ENCODE assay signal across 2 cellular contexts in genomic region chrX:119391279-119391678, GRCh38.
A peak's percentile ranks its signal among the peaks of the same experiment; 100 is the strongest.
TF ChIP-seq lines count a peak whose summit lies in the region.

No MANE protein-coding gene starts in this region.

TF ChIP-seq in GM23338, 12 proteins besides CTCF, POLR2A, EP300 and RAD21 (continued from another document):
- no peak for TF ChIP-seq REST (IDR thresholded peaks at IDR 0.05; ENCODE audit: unreplicated experiment)
- no peak for TF ChIP-seq ZNF462 (CRISPR knock-in tag; IDR thresholded peaks at IDR 0.05)
- no peak for TF ChIP-seq JUNB (IDR thresholded peaks at IDR 0.05; ENCODE audit: unreplicated experiment)
- no peak for TF ChIP-seq ZNF331 (CRISPR knock-in tag; IDR thresholded peaks at IDR 0.05; ENCODE audit: low read depth)
- TF ChIP-seq STAT1 (IDR thresholded peaks at IDR 0.05; ENCODE audit: unreplicated experiment), result no peak
- no peak for TF ChIP-seq POLR2AphosphoS5 (IDR thresholded peaks at IDR 0.05; ENCODE audit: low read depth)
- TF ChIP-seq EZH2 (IDR thresholded peaks at IDR 0.05; ENCODE audit: low read depth, unreplicated experiment), result no peak

TF ChIP-seq in HepG2, 621 proteins besides CTCF, POLR2A, EP300 and RAD21 (continued from another document):
- TF ChIP-seq TFAP4 (IDR thresholded peaks at IDR 0.05; ENCODE audit: borderline replicate concordance, low read depth) (no peak), RBM39 (IDR thresholded peaks at IDR 0.05; ENCODE audit: low read depth, low read length, poor library complexity, severe bottlenecking) (no peak), FOXK2 (IDR thresholded peaks at IDR 0.05) (no peak), SMC3 (IDR thresholded peaks at IDR 0.05; ENCODE audit: low read length) (peak; percentile 35; the same call in 1 of the 2 replicates), STAG1 (CRISPR knock-in tag; IDR thresholded peaks at IDR 0.05) (peak; percentile 8; the same call in 1 of the 2 replicates), TBP (CRISPR knock-in tag; IDR thresholded peaks at IDR 0.05) (no peak), KLF6 (CRISPR knock-in tag; IDR thresholded peaks at IDR 0.05) (no peak), SALL2 (CRISPR knock-in tag; IDR thresholded peaks at IDR 0.05) (no peak), NFIC (IDR thresholded peaks at IDR 0.05; ENCODE audit: low read length) (no peak), DR1 (CRISPR knock-in tag; IDR thresholded peaks at IDR 0.05) (no peak), ZMAT5 (CRISPR knock-in tag; IDR thresholded peaks at IDR 0.05; ENCODE audit: borderline replicate concordance, low read depth) (no peak), USF2 (IDR thresholded peaks at IDR 0.05; ENCODE audit: low read depth, low read length) (no peak), USF2 (CRISPR knock-in tag; IDR thresholded peaks at IDR 0.05; ENCODE audit: borderline replicate concordance) (no peak), ZNF562 (CRISPR knock-in tag; IDR thresholded peaks at IDR 0.05; ENCODE audit: borderline replicate concordance) (no peak)
